In genomic region chr19:57537953-57538547, GRCh38 we compare ENCODE assay signal across 27 cellular contexts. TPM values are rescaled to one million over a fixed set of nuclear protein-coding genes. Genes with fewer than 3 reads are reported as not detected.
DNase-seq lines count a peak whose midpoint lies in the region; ATAC-seq, FAIRE-seq and TF ChIP-seq lines count a peak whose summit lies in the region.
"Had no signal": no experiment of that assay in that cellular context is flagged by ENCODE, and none has a peak within 500 bp of the region (broad histone marks: within the 10 kb centered on the region; RNA-seq: fewer than 3 reads in every experiment).

No MANE protein-coding gene starts in this region.

- WGBS in psoas muscle, 3 donors: 97 to 99% (median 98%) methylated on average over 7 of the region's 7 CpGs

- peaks cover 93 to 100% of the 10 kb centered on the region in 2 experiments for H3K9me3 ChIP-seq in CD4-positive, CD25-positive, alpha-beta regulatory T cell (ENCODE audit: control insufficient read depth in 2 of 2, low read length in 2 of 2)
- H3K9me3 ChIP-seq in adipocyte (ENCODE audit: control insufficient read depth, low read length): peaks cover 95% of the 10 kb centered on the region
- H3K9me3 ChIP-seq in kidney (ENCODE audit: control insufficient read depth in 1 of 2, low read length in 2 of 2): peaks cover 70 to 95% of the 10 kb centered on the region in 2 donors
- H3K9me3 ChIP-seq in psoas muscle: peaks cover 96% of the 10 kb centered on the region

- no peaks in the 10 kb centered on the region for H3K27me3 Mint-ChIP-seq in CD4-positive, CD25-positive, alpha-beta regulatory T cell
- H3K27me3 Mint-ChIP-seq: activated CD4-positive, alpha-beta memory T cell treated with anti-CD3 and anti-CD28 coated beads, Interleukin-2, amount 10 ng/mL, durations not matched to agents 7 days and 5 days had no signal

- no peak overlapping the region for H3K27ac ChIP-seq in CD4-positive, CD25-positive, alpha-beta regulatory T cell (ENCODE audit: insufficient read depth, low read length, poor library complexity, severe bottlenecking)
- H3K27ac ChIP-seq in kidney (ENCODE audit: low read depth in 2 of 2, low read length in 2 of 2) (no peak overlapping the region), psoas muscle (no peak overlapping the region)
- H3K27ac ChIP-seq: adrenal gland, colonic mucosa, HL-60, suprapubic skin, uterus had no signal

- TF ChIP-seq CTCF in kidney (IDR thresholded peaks at IDR 0.05; ENCODE audit: borderline replicate concordance, extremely low read depth, insufficient read depth): no peak
- no peak for TF ChIP-seq CTCF in psoas muscle (IDR thresholded peaks at IDR 0.05)

- H3K9me3 Mint-ChIP-seq in CD4-positive, CD25-positive, alpha-beta regulatory T cell: peaks cover 0 to 96% (median 43%) of the 10 kb centered on the region in 7 donors

- H3K4me3 ChIP-seq in CD4-positive, CD25-positive, alpha-beta regulatory T cell (ENCODE audit: low read depth, low read length): peak overlapping the region; percentile 14
- peak overlapping the region; percentile 59 for H3K4me3 ChIP-seq in adipocyte (ENCODE audit: low read length)
- peak overlapping the region; percentile 1 to 9 for H3K4me3 ChIP-seq in kidney (ENCODE audit: low read length in 2 of 2)
- H3K4me3 ChIP-seq in psoas muscle: no peak overlapping the region
- H3K4me3 ChIP-seq: colonic mucosa, suprapubic skin, uterus had no signal

- H3K27me3 ChIP-seq in CD4-positive, CD25-positive, alpha-beta regulatory T cell (ENCODE audit: control insufficient read depth, insufficient read depth, low read length): no peaks in the 10 kb centered on the region
- no peaks in the 10 kb centered on the region for H3K27me3 ChIP-seq in adipocyte (replicated peaks; ENCODE audit: control insufficient read depth, insufficient read depth, low read length)
- H3K27me3 ChIP-seq in psoas muscle (ENCODE audit: insufficient read depth in 3 of 3, low read length in 2 of 3): no peaks in the 10 kb centered on the region
- H3K27me3 ChIP-seq: adrenal gland, BE2C, colonic mucosa, suprapubic skin, uterus had no signal

- no peak overlapping the region for H3K4me3 Mint-ChIP-seq in CD4-positive, CD25-positive, alpha-beta regulatory T cell
- H3K4me3 Mint-ChIP-seq: activated CD4-positive, alpha-beta memory T cell treated with anti-CD3 and anti-CD28 coated beads, Interleukin-2, amount 10 ng/mL, durations not matched to agents 7 days and 5 days; nephron progenitor cell had no signal

- no peak overlapping the region for H3K27ac Mint-ChIP-seq in CD4-positive, CD25-positive, alpha-beta regulatory T cell
- H3K27ac Mint-ChIP-seq: activated CD4-positive, alpha-beta memory T cell treated with anti-CD3 and anti-CD28 coated beads, Interleukin-2, amount 10 ng/mL, durations not matched to agents 7 days and 5 days; nephron progenitor cell had no signal

- H3K36me3 Mint-ChIP-seq in CD4-positive, CD25-positive, alpha-beta regulatory T cell: peaks cover 83% of the 10 kb centered on the region

- H3K36me3 ChIP-seq in CD4-positive, CD25-positive, alpha-beta regulatory T cell (ENCODE audit: control insufficient read depth, insufficient read depth, low read length): peaks cover 83% of the 10 kb centered on the region
- H3K36me3 ChIP-seq in adipocyte (ENCODE audit: control insufficient read depth, insufficient read depth, low read length, severe bottlenecking) (peaks cover 96% of the 10 kb centered on the region), kidney (ENCODE audit: control insufficient read depth in 1 of 2, insufficient read depth in 2 of 2, low read length in 2 of 2) (peaks cover 53 to 56% of the 10 kb centered on the region in 2 donors), psoas muscle (ENCODE audit: insufficient read depth in 1 of 2, low read depth in 1 of 2) (peaks cover 48 to 76% of the 10 kb centered on the region in 2 donors)
- H3K36me3 ChIP-seq: uterus had no signal

- FAIRE-seq in kidney (lab: Jason Lieb, UNC) (no peak), GM12891 (lab: Jason Lieb, UNC) (no peak)

- peaks cover 0 to 7% (median 2%) of the 10 kb centered on the region in 4 donors for H3K4me1 Mint-ChIP-seq in CD4-positive, CD25-positive, alpha-beta regulatory T cell
- H3K4me1 Mint-ChIP-seq: activated CD4-positive, alpha-beta memory T cell treated with anti-CD3 and anti-CD28 coated beads, Interleukin-2, amount 10 ng/mL, durations not matched to agents 7 days and 5 days; nephron progenitor cell had no signal

- intact Hi-C loops in kidney (cut with DNase I): no loop called here
- intact Hi-C loops in psoas muscle (cut with DNase I): no loop called here

- no peak for DNase-seq in CD4-positive, CD25-positive, alpha-beta regulatory T cell
- DNase-seq in adipocyte (ENCODE audit: low read depth) (no peak), kidney (no peak), GM12891 (ENCODE audit: insufficient read length, low spot score) (no peak), psoas muscle (no peak)
- DNase-seq: activated CD4-positive, alpha-beta memory T cell treated with anti-CD3 and anti-CD28 coated beads, Interleukin-2, amount 10 ng/mL, durations not matched to agents 7 days and 5 days; activated gamma-delta T cell; activated T-cell treated with anti-CD3 and anti-CD28 coated beads for 4 hours; adrenal gland; BE2C; colonic mucosa; GOT3; head of caudate nucleus; midbrain; NCI-H1105 treated with DMSO at 0.1 percent for 48 hours; NCI-H2081; NCI-H446 treated with DMSO at 0.1 percent for 48 hours; nephron progenitor cell; OCI-M1; SHP77; SW 1271; uterus had no signal

- no peaks in the 10 kb centered on the region for H3K4me1 ChIP-seq in CD4-positive, CD25-positive, alpha-beta regulatory T cell (ENCODE audit: control insufficient read depth, insufficient read depth, low read length, poor library complexity, severe bottlenecking)
- H3K4me1 ChIP-seq in adipocyte (ENCODE audit: control insufficient read depth, insufficient read depth, low read length): no peaks in the 10 kb centered on the region
- H3K4me1 ChIP-seq in kidney (ENCODE audit: control insufficient read depth in 1 of 2, insufficient read depth in 1 of 2, low read depth in 1 of 2, low read length in 2 of 2): no peaks in the 10 kb centered on the region
- H3K4me1 ChIP-seq in psoas muscle: no peaks in the 10 kb centered on the region
- H3K4me1 ChIP-seq: adrenal gland, BE2C, colonic mucosa, suprapubic skin, uterus had no signal

- no peak for TF ChIP-seq POLR2A in GM12891 (IDR thresholded peaks at IDR 0.05; ENCODE audit: low read depth, low read length)

- ATAC-seq in CD4-positive, CD25-positive, alpha-beta regulatory T cell (ENCODE audit: low read depth in 2 of 2): no peak
- ATAC-seq in psoas muscle (no peak), HG03442 (IDR thresholded peaks at IDR 0.05; ENCODE audit: unreplicated experiment) (no peak)
- ATAC-seq: activated CD4-positive, CD25-positive, alpha-beta regulatory T cell treated with anti-CD3 and anti-CD28 coated beads, Interleukin-2, amount 50 U/mL, for 24 hours; left lobe of liver had no signal

- no peak overlapping the region for H3K9ac ChIP-seq in adipocyte (ENCODE audit: low read length)
- H3K9ac ChIP-seq in kidney (ENCODE audit: low read length in 2 of 2): no peak overlapping the region

TF ChIP-seq in GM12891, 5 proteins besides CTCF, POLR2A, EP300 and RAD21:
- no peak for TF ChIP-seq SPI1 (IDR thresholded peaks at IDR 0.05; ENCODE audit: low read depth, low read length)
- TF ChIP-seq POU2F2 (IDR thresholded peaks at IDR 0.05; ENCODE audit: low read depth, low read length): no peak
- no peak for TF ChIP-seq TAF1 (IDR thresholded peaks at IDR 0.05; ENCODE audit: low read depth, low read length)

RNA-seq across cellular contexts. Expression of gene ZNF549, which starts 10.9 kb away (rescaled TPM):
- 5.2 TPM for total RNA-seq in CD4-positive, CD25-positive, alpha-beta regulatory T cell
- polyA plus RNA-seq in CD4-positive, CD25-positive, alpha-beta regulatory T cell: 1 to 10 TPM; 4.3 to 9.2 (median 7.7) TPM
- total RNA-seq in kidney (8.7 TPM), psoas muscle (1 to 10 TPM; 1.5 to 4.0 (median 2.3) TPM)
- polyA plus RNA-seq in kidney (ENCODE audit: insufficient read depth, low read depth, low replicate concordance) (2.4 TPM), psoas muscle (1 to 10 TPM; 1.4 to 4.6 (median 2.6) TPM)
- polyA plus RNA-seq in GM12891 (2012; ENCODE audit: low read depth, missing spikeins): 2.6 TPM

RNA-seq across cellular contexts. Expression of gene ZNF550, which starts 21.6 kb away (rescaled TPM):
- 10.2 TPM for total RNA-seq in CD4-positive, CD25-positive, alpha-beta regulatory T cell
- 10 to 100 TPM in 2 of 4 donors, 1 to 10 TPM in 2; 5.8 to 18.7 (median 9.4) TPM for polyA plus RNA-seq in CD4-positive, CD25-positive, alpha-beta regulatory T cell
- total RNA-seq in kidney (15.1 TPM), psoas muscle (1 to 10 TPM; 2.1 to 4.9 (median 4.6) TPM)
- polyA plus RNA-seq in kidney (ENCODE audit: insufficient read depth, low read depth, low replicate concordance) (2.5 TPM), psoas muscle (1 to 10 TPM; 1.5 to 5.0 (median 2.9) TPM)
- polyA plus RNA-seq in GM12891 (2012; ENCODE audit: low read depth, missing spikeins): 3.1 TPM

RNA-seq across cellular contexts. Expression of gene ZNF773, which starts 38.3 kb away (rescaled TPM):
- 7.2 TPM for total RNA-seq in CD4-positive, CD25-positive, alpha-beta regulatory T cell
- 10 to 100 TPM in 3 of 4 donors, 1 to 10 TPM in 1; 7.0 to 11.3 (median 10.6) TPM for polyA plus RNA-seq in CD4-positive, CD25-positive, alpha-beta regulatory T cell
- 12.1 TPM for total RNA-seq in kidney
- polyA plus RNA-seq in kidney (ENCODE audit: insufficient read depth, low read depth, low replicate concordance): 3.4 TPM
- 3.2 TPM for polyA plus RNA-seq in GM12891 (2012; ENCODE audit: low read depth, missing spikeins)
- total RNA-seq in psoas muscle: 1 to 10 TPM; 2.7 to 5.7 (median 4.4) TPM
- 1 to 10 TPM; 2.3 to 7.5 (median 3.0) TPM for polyA plus RNA-seq in psoas muscle

RNA-seq across cellular contexts. Expression of gene ZNF416, which starts 40.7 kb away (rescaled TPM):
- 4.4 TPM for total RNA-seq in CD4-positive, CD25-positive, alpha-beta regulatory T cell
- 1 to 10 TPM; 4.1 to 9.5 (median 6.1) TPM for polyA plus RNA-seq in CD4-positive, CD25-positive, alpha-beta regulatory T cell
- total RNA-seq in kidney: 8.0 TPM
- polyA plus RNA-seq in kidney (ENCODE audit: insufficient read depth, low read depth, low replicate concordance): 3.5 TPM
- 2.1 TPM for polyA plus RNA-seq in GM12891 (2012; ENCODE audit: low read depth, missing spikeins)
- total RNA-seq in psoas muscle: 1 to 10 TPM; 2.1 to 4.0 (median 2.4) TPM
- polyA plus RNA-seq in psoas muscle: 1 to 10 TPM; 1.9 to 2.9 (median 2.3) TPM

RNA-seq across cellular contexts. Expression of gene ZIK1, which starts 45.9 kb away (rescaled TPM):
- 3.4 TPM for total RNA-seq in CD4-positive, CD25-positive, alpha-beta regulatory T cell
- polyA plus RNA-seq in CD4-positive, CD25-positive, alpha-beta regulatory T cell: 10 to 100 TPM in 1 of 4 donors, 1 to 10 TPM in 3; 5.6 to 10.2 (median 8.2) TPM
- total RNA-seq in kidney: 9.3 TPM
- 3.1 TPM for polyA plus RNA-seq in kidney (ENCODE audit: insufficient read depth, low read depth, low replicate concordance)
- 4.5 TPM for polyA plus RNA-seq in GM12891 (2012; ENCODE audit: low read depth, missing spikeins)
- total RNA-seq in psoas muscle: 1 to 10 TPM in 2 of 4 donors, under 1 TPM in 2; 0.74 to 2.9 (median 1.3) TPM
- 1 to 10 TPM in 2 of 3 donors, under 1 TPM in 1; 0.72 to 4.4 (median 2.5) TPM for polyA plus RNA-seq in psoas muscle
